1 cellular context compared by ENCODE assay signal in the genomic region with DNA sequence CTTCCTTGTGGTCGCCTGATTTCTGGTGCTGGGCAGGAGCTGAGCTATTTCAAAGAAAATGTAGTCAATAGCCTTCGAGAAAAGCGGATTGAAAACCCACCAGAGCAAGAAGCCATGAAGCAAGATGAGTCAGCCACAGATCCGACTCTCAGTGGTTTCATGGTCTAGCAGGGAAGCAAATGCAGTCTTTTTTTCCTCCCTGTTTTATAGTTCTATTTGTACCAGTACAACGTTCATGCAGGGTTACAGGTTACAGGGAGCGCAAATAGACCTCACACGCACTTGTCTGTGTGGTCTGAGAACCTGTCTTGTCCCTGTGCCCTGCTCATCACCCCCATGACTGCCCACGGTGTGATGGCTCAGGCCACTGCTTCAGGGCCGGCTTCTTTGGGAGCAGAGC.
TF ChIP-seq lines count a peak whose summit lies in the region.

No MANE protein-coding gene starts in this region.

TF ChIP-seq in SK-N-SH, 30 proteins besides CTCF, POLR2A, EP300 and RAD21 (continued from another document):
- TF ChIP-seq IRF3 (IDR thresholded peaks at IDR 0.05; ENCODE audit: low read depth, low read length) = no peak
- TF ChIP-seq NFIC (IDR thresholded peaks at IDR 0.05; ENCODE audit: borderline replicate concordance) = no peak
